Comparison of ENCODE assay signal across 8 cellular contexts in genomic region chr7:127708788-127709187, GRCh38. TPM values are rescaled to one million over a fixed set of nuclear protein-coding genes. Genes with fewer than 3 reads are reported as not detected.
DNase-seq lines count a peak whose midpoint lies in the region; ATAC-seq and TF ChIP-seq lines count a peak whose summit lies in the region.

No MANE protein-coding gene starts in this region.

- H3K4me1 Mint-ChIP-seq in endodermal cell: peaks cover 3% of the 10 kb centered on the region

- WGBS in endodermal cell (ENCODE audit: insufficient coverage in 1 of 2, insufficient read length in 1 of 2), 2 experiments: 89 to 100% methylated on average over 1 of the region's 1 CpG

- H3K27ac ChIP-seq in endodermal cell (ENCODE audit: low read depth, low read length): no peak overlapping the region

- H3K27me3 Mint-ChIP-seq in endodermal cell (ENCODE audit: insufficient read depth): no peaks in the 10 kb centered on the region

- H3K27me3 ChIP-seq in endodermal cell (ENCODE audit: control insufficient read depth, insufficient read depth, low read length, poor library complexity, severe bottlenecking): no peaks in the 10 kb centered on the region

- H3K27ac Mint-ChIP-seq in endodermal cell: no peak overlapping the region

- H3K9ac ChIP-seq in endodermal cell (ENCODE audit: extremely low read depth, low read length, poor library complexity, severe bottlenecking): no peak overlapping the region

- H3K4me3 ChIP-seq in endodermal cell (ENCODE audit: low read length): no peak overlapping the region
- no peak overlapping the region for H3K4me3 ChIP-seq in mucosa of descending colon

- peak; percentile 55 for ATAC-seq in HG03520 (IDR thresholded peaks at IDR 0.05; ENCODE audit: unreplicated experiment)
- ATAC-seq in mucosa of descending colon: peak; percentile 83
- no peak for ATAC-seq in HG02588 (IDR thresholded peaks at IDR 0.05; ENCODE audit: unreplicated experiment)

- H3K4me1 ChIP-seq in endodermal cell (ENCODE audit: control insufficient read depth, insufficient read depth, low read length) (no peaks in the 10 kb centered on the region), mucosa of descending colon (ENCODE audit: low read depth) (peaks cover 5% of the 10 kb centered on the region)

- TF ChIP-seq CTCF in endodermal cell (conservative IDR thresholded peaks at IDR 0.05): peak; percentile 86
- TF ChIP-seq CTCF in mucosa of descending colon (IDR thresholded peaks at IDR 0.05): peak; percentile 18

- intact Hi-C loops in mucosa of descending colon (cut with DNase I, micrococcal nuclease): loop anchor here (2.0 to 5.0 kb wide), 2 partner anchors 499 to 502 kb away; no protein-coding TSS in a partner anchor

- DNase-seq in GM04504 (ENCODE audit: low read depth): peak; percentile 92
- peak; percentile 84 for DNase-seq in NCI-H82 (lab: John Stamatoyannopoulos, UW)
- DNase-seq in activated CD8-positive, alpha-beta memory T cell treated with anti-CD3 and anti-CD28 coated beads for 24 hours: peak; percentile 79
- peak; percentile 90 for DNase-seq in endodermal cell
- DNase-seq in mucosa of descending colon: peak in 1 of 3 donors; percentile 94
- DNase-seq in stimulated activated CD8-positive, alpha-beta memory T cell treated with anti-CD3 and anti-CD28 coated beads, Interleukin-4, amount 100 ng/mL, for 48 hours: peak; percentile 80

- H3K9me3 Mint-ChIP-seq in endodermal cell: peaks cover 9% of the 10 kb centered on the region

- H3K36me3 ChIP-seq in endodermal cell (ENCODE audit: control insufficient read depth, insufficient read depth, low read length): peaks cover 97% of the 10 kb centered on the region
- H3K36me3 ChIP-seq in mucosa of descending colon (ENCODE audit: low read depth): no peaks in the 10 kb centered on the region

- no peak overlapping the region for H3K4me3 Mint-ChIP-seq in endodermal cell

- peaks cover 23% of the 10 kb centered on the region for H3K9me3 ChIP-seq in endodermal cell (ENCODE audit: control insufficient read depth, low read length)
- peaks cover 6% of the 10 kb centered on the region for H3K9me3 ChIP-seq in mucosa of descending colon

- peaks cover 78% of the 10 kb centered on the region for H3K36me3 Mint-ChIP-seq in endodermal cell (ENCODE audit: low read depth)

RNA-seq across cellular contexts. Expression of gene SND1, which starts 56.8 kb away (rescaled TPM):
- 100 to 1,000 TPM; 240 to 267 TPM for total RNA-seq in endodermal cell
- 125 TPM for polyA plus RNA-seq in endodermal cell (2013, experiment 1 of 2)
- polyA plus RNA-seq in endodermal cell (2013, experiment 2 of 2): 130 TPM
- total RNA-seq in mucosa of descending colon: 100 to 1,000 TPM in 2 of 3 donors, 10 to 100 TPM in 1; 99.0 to 131 (median 106) TPM
